8 cellular contexts compared by ENCODE assay signal in genomic region chr2:69894737-69895136, GRCh38. TPM values are rescaled to one million over a fixed set of nuclear protein-coding genes. Genes with fewer than 3 reads are reported as not detected.
DNase-seq lines count a peak whose midpoint lies in the region; ATAC-seq and TF ChIP-seq lines count a peak whose summit lies in the region.
"Not testable (repeated sequence)": the region's sequence is repeated elsewhere in the genome, so short reads cannot be mapped to it uniquely, and the experiment has no call there.

No MANE protein-coding gene starts in this region.

- H2AFZ ChIP-seq in mammary epithelial cell (ENCODE audit: low read depth, low read length): not testable (repeated sequence)

- H3K9me3 Mint-ChIP-seq in Calu3 (ENCODE audit: low read depth, unreplicated experiment); activated CD4-positive, alpha-beta memory T cell treated with anti-CD3 and anti-CD28 coated beads, Interleukin-2, amount 10 ng/mL, durations not matched to agents 7 days and 5 days; memory B cell: not testable (repeated sequence)

- H3K4me3 Mint-ChIP-seq in Calu3 (ENCODE audit: low read depth, unreplicated experiment) (peak overlapping the region; percentile 92), memory B cell (peak overlapping the region; percentile 100)
- H3K4me3 Mint-ChIP-seq in activated CD4-positive, alpha-beta memory T cell treated with anti-CD3 and anti-CD28 coated beads, Interleukin-2, amount 10 ng/mL, durations not matched to agents 7 days and 5 days: peak overlapping the region; percentile 96

- H3K4me1 ChIP-seq in mammary epithelial cell (ENCODE audit: insufficient read depth, low read length): peaks cover 10% of the 10 kb centered on the region
- not testable (repeated sequence) for H3K4me1 ChIP-seq in prostate gland (replicated peaks)
- peaks cover 11% of the 10 kb centered on the region for H3K4me1 ChIP-seq in upper lobe of right lung

- H3K36me3 ChIP-seq in mammary epithelial cell (ENCODE audit: insufficient read depth, low read length) (peaks cover 16% of the 10 kb centered on the region), upper lobe of right lung (peaks cover 41% of the 10 kb centered on the region)
- not testable (repeated sequence) for H3K36me3 ChIP-seq in prostate gland

- 28% methylated on average over 23 of the region's 23 CpGs for WGBS in mammary epithelial cell (ENCODE audit: low coverage, missing lambda C conversion rate)
- WGBS in prostate gland: 20% methylated on average over 23 of the region's 23 CpGs

- not testable (repeated sequence) for TF ChIP-seq POLR2A in NB4 (IDR thresholded peaks at IDR 0.05; ENCODE audit: extremely low read depth, insufficient read length); prostate gland (IDR thresholded peaks at IDR 0.05)

- POLR2A ChIA-PET in activated CD4-positive, alpha-beta memory T cell treated with anti-CD3 and anti-CD28 coated beads, Interleukin-2, amount 10 ng/mL, durations not matched to agents 7 days and 5 days (lab: Charles Lee): interaction anchor here (0.6 to 5.5 kb wide), 8 partner anchors 16 to 363 kb away, joined by 3 to 39 read pairs (median 5); partner anchors contain the start of genes C2orf42, MXD1 and PCYOX1

- in situ Hi-C loops in mammary epithelial cell (cut with MboI; ENCODE audit: low sequenced_read_pairs in 2 of 2): not testable (repeated sequence)

- H3K4me1 Mint-ChIP-seq in Calu3 (ENCODE audit: low read depth, unreplicated experiment): peaks cover 18% of the 10 kb centered on the region
- peaks cover 46% of the 10 kb centered on the region for H3K4me1 Mint-ChIP-seq in activated CD4-positive, alpha-beta memory T cell treated with anti-CD3 and anti-CD28 coated beads, Interleukin-2, amount 10 ng/mL, durations not matched to agents 7 days and 5 days
- peaks cover 22% of the 10 kb centered on the region for H3K4me1 Mint-ChIP-seq in memory B cell

- peak overlapping the region; percentile 91 for H3K4me3 ChIP-seq in NB4 (ENCODE audit: low read depth, low read length)
- peak overlapping the region; percentile 59 to 96 (median 96) for H3K4me3 ChIP-seq in mammary epithelial cell (replicated peaks in 1 of 3; ENCODE audit: insufficient read depth in 1 of 3, low read depth in 2 of 3, low read length in 3 of 3)
- peak overlapping the region; percentile 70 to 95 for H3K4me3 ChIP-seq in foreskin fibroblast (ENCODE audit: low read depth in 1 of 2, low read length in 2 of 2)
- peak overlapping the region; percentile 54 to 61 for H3K4me3 ChIP-seq in prostate gland
- peak overlapping the region; percentile 77 for H3K4me3 ChIP-seq in upper lobe of right lung

- H3K27ac ChIP-seq in mammary epithelial cell (ENCODE audit: insufficient read depth, low read depth, low read length): peak overlapping the region; percentile 94
- peak overlapping the region; percentile 82 to 84 for H3K27ac ChIP-seq in prostate gland
- H3K27ac ChIP-seq in upper lobe of right lung: not testable (repeated sequence)

- intact Hi-C loops in Calu3 (cut with micrococcal nuclease; ENCODE audit: unreplicated experiment); prostate gland (cut with DNase I); upper lobe of right lung (cut with DNase I): not testable (repeated sequence)
- intact Hi-C loops in mammary epithelial cell (cut with micrococcal nuclease): loop anchor here (1.0 to 10.0 kb wide), 3 partner anchors 60 to 170 kb away; partner anchors contain the start of gene ANXA4

- H3K27me3 Mint-ChIP-seq in Calu3 (ENCODE audit: unreplicated experiment); activated CD4-positive, alpha-beta memory T cell treated with anti-CD3 and anti-CD28 coated beads, Interleukin-2, amount 10 ng/mL, durations not matched to agents 7 days and 5 days; memory B cell: not testable (repeated sequence)

- dilution Hi-C loops in mammary epithelial cell (cut with HindIII; ENCODE audit: low sequenced_read_pairs): not testable (repeated sequence)

- not testable (repeated sequence) for BruUV-seq in Calu3 (replicated peaks; lab: Mats Ljungman, UMichigan)
- BruUV-seq in mammary epithelial cell (replicated peaks; lab: Mats Ljungman, UMichigan): TSS peak; percentile 91

- CTCF ChIA-PET in Calu3 (lab: Charles Lee): interaction anchor here (0.6 to 1.8 kb wide), 2 partner anchors 19 to 170 kb away, joined by 3 to 7 read pairs; no protein-coding TSS in a partner anchor
- CTCF ChIA-PET in activated CD4-positive, alpha-beta memory T cell treated with anti-CD3 and anti-CD28 coated beads, Interleukin-2, amount 10 ng/mL, durations not matched to agents 7 days and 5 days (lab: Charles Lee): interaction anchor here (0.6 to 3.0 kb wide), 4 partner anchors 19 to 458 kb away, joined by 3 to 16 read pairs (median 4); partner anchors contain the start of gene NFU1
- CTCF ChIA-PET in mammary epithelial cell (lab: Charles Lee; ENCODE audit: low non-redundant PET): interaction anchor here (0.6 to 1.3 kb wide), 2 partner anchors 170 to 1542 kb away, joined by 3 to 9 read pairs; no protein-coding TSS in a partner anchor

- not testable (repeated sequence) for H3K27me3 ChIP-seq in mammary epithelial cell (ENCODE audit: insufficient read depth, low read length); prostate gland (replicated peaks; ENCODE audit: insufficient read depth); upper lobe of right lung

- peak overlapping the region; percentile 79 for H3K4me2 ChIP-seq in mammary epithelial cell (ENCODE audit: insufficient read depth, low read depth, low read length)

- H4K20me1 ChIP-seq in mammary epithelial cell (ENCODE audit: insufficient read depth, low read length): not testable (repeated sequence)

- peak overlapping the region; percentile 98 for H3K9ac ChIP-seq in mammary epithelial cell (ENCODE audit: insufficient read depth, low read length)

- H3K36me3 Mint-ChIP-seq in Calu3 (ENCODE audit: insufficient read depth, unreplicated experiment) (peaks cover 37% of the 10 kb centered on the region), memory B cell (peaks cover 17% of the 10 kb centered on the region)
- H3K36me3 Mint-ChIP-seq in activated CD4-positive, alpha-beta memory T cell treated with anti-CD3 and anti-CD28 coated beads, Interleukin-2, amount 10 ng/mL, durations not matched to agents 7 days and 5 days (ENCODE audit: low read depth): peaks cover 42% of the 10 kb centered on the region

- peaks cover 52% of the 10 kb centered on the region for H3K79me2 ChIP-seq in mammary epithelial cell (ENCODE audit: insufficient read depth, low read length)

- not testable (repeated sequence) for H3K27ac Mint-ChIP-seq in Calu3 (ENCODE audit: unreplicated experiment)
- peak overlapping the region; percentile 33 for H3K27ac Mint-ChIP-seq in activated CD4-positive, alpha-beta memory T cell treated with anti-CD3 and anti-CD28 coated beads, Interleukin-2, amount 10 ng/mL, durations not matched to agents 7 days and 5 days
- peak overlapping the region; percentile 97 for H3K27ac Mint-ChIP-seq in memory B cell

- not testable (repeated sequence) for DNase-seq in Calu3; NB4 (ENCODE audit: low read depth); activated CD4-positive, alpha-beta memory T cell treated with anti-CD3 and anti-CD28 coated beads, Interleukin-2, amount 10 ng/mL, durations not matched to agents 7 days and 5 days; mammary epithelial cell; foreskin fibroblast; memory B cell (ENCODE audit: low spot score in 2 of 2); prostate gland (ENCODE audit: low spot score); upper lobe of right lung

- not testable (repeated sequence) for ATAC-seq in memory B cell (ENCODE audit: low read depth); upper lobe of right lung

- TF ChIP-seq CTCF in Calu3 (IDR thresholded peaks at IDR 0.05; ENCODE audit: unreplicated experiment); NB4 (IDR thresholded peaks at IDR 0.05; ENCODE audit: low read depth, low read length); mammary epithelial cell (conservative IDR thresholded peaks at IDR 0.05 in 1 of 2, IDR thresholded peaks at IDR 0.05 in 1 of 2; ENCODE audit: extremely low read depth in 1 of 2, insufficient read depth in 1 of 2, low read depth in 1 of 2, low read length in 2 of 2); foreskin fibroblast (IDR thresholded peaks at IDR 0.05; ENCODE audit: low read depth, low read length); prostate gland (IDR thresholded peaks at IDR 0.05); upper lobe of right lung (IDR thresholded peaks at IDR 0.05): not testable (repeated sequence)

- not testable (repeated sequence) for H3K9me3 ChIP-seq in mammary epithelial cell (replicated peaks; ENCODE audit: insufficient read depth, low read length); prostate gland; upper lobe of right lung

RNA-seq across cellular contexts. Expression of gene SNRNP27, which starts 1.0 kb away (rescaled TPM):
- total RNA-seq in Calu3 (2022) (36.3 and 39.8 TPM in 2 replicates), mammary epithelial cell (10 to 100 TPM; 25.3 to 51.2 TPM), prostate gland (10 to 100 TPM; 52.1 to 69.1 TPM), upper lobe of right lung (41.0 TPM)
- 10 to 100 TPM; 59.3 to 63.3 TPM for total RNA-seq in activated CD4-positive, alpha-beta memory T cell treated with anti-CD3 and anti-CD28 coated beads, Interleukin-2, amount 10 ng/mL, durations not matched to agents 7 days and 5 days
- polyA plus RNA-seq in mammary epithelial cell: 29.8 TPM
- polyA minus RNA-seq in mammary epithelial cell: 3.8 TPM

RNA-seq across cellular contexts. Expression of gene MXD1, which starts 20.2 kb away (rescaled TPM):
- total RNA-seq in Calu3 (2022) (13.3 and 17.4 TPM in 2 replicates), mammary epithelial cell (10 to 100 TPM in 1 of 2 donors, 1 to 10 TPM in 1; 8.7 to 21.1 TPM), prostate gland (1 to 10 TPM; 4.2 to 8.0 TPM), upper lobe of right lung (21.3 TPM)
- 10 to 100 TPM; 40.8 to 47.5 TPM for total RNA-seq in activated CD4-positive, alpha-beta memory T cell treated with anti-CD3 and anti-CD28 coated beads, Interleukin-2, amount 10 ng/mL, durations not matched to agents 7 days and 5 days
- 5.5 TPM for polyA plus RNA-seq in mammary epithelial cell
- polyA minus RNA-seq in mammary epithelial cell: 6.8 TPM
